In the genomic region with DNA sequence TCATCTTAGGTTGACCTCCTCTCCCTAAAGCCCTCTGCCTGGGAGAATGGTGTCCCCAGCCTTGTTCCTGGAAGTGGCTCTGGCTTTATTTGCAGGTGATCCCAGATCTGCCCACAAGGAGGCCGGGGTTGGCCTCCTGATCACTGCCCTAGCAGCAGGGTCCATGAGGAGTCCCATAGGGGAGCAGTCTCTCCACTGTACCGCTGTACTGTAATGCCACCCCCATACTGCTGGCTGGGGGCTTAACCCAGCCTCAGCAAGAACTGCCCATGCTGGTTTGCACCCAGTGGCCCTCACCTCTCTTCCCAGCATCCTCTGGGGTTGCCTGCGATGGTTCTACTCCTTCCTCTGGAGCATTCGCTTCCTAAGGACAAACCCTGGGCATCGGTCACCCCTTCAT, we compare ENCODE assay signal across 9 cellular contexts. TPM values are rescaled to one million over a fixed set of nuclear protein-coding genes. Genes with fewer than 3 reads are reported as not detected.
A peak's percentile ranks its signal among the peaks of the same experiment; 100 is the strongest.
DNase-seq lines count a peak whose midpoint lies in the region; ATAC-seq and TF ChIP-seq lines count a peak whose summit lies in the region.
"Had no signal": no experiment of that assay in that cellular context is flagged by ENCODE, and none has a peak within 500 bp of the region (broad histone marks: within the 10 kb centered on the region; RNA-seq: fewer than 3 reads in every experiment).

No MANE protein-coding gene starts in this region.

- peaks cover 23% of the 10 kb centered on the region for H3K27me3 Mint-ChIP-seq in endothelial cell (ENCODE audit: unreplicated experiment)

- POLR2A ChIA-PET in OCI-LY7 (lab: Charles Lee) = no interaction called here

- DNase-seq in NCI-H82 (lab: John Stamatoyannopoulos, UW) (peak; percentile 17), NCI-H82 treated with DMSO at 0.1 percent for 48 hours (lab: John Stamatoyannopoulos, UW; ENCODE audit: unreplicated experiment) (no peak), OCI-LY7 (ENCODE audit: low spot score) (no peak), endothelial cell (ENCODE audit: low spot score) (peak; percentile 46), psoas muscle (no peak), amygdala (lab: John Stamatoyannopoulos, UW) (no peak), GM10266 (ENCODE audit: extremely low spot score) (no peak)
- DNase-seq: activated CD4-positive, alpha-beta T cell treated with anti-CD3 and anti-CD28 coated beads for 48 hours had no signal

- no TSS peak for BruUV-seq in OCI-LY7 (replicated peaks; lab: Mats Ljungman, UMichigan)

- peak; percentile 45 for TF ChIP-seq CTCF in OCI-LY7 (conservative IDR thresholded peaks at IDR 0.05; ENCODE audit: low read length)
- TF ChIP-seq CTCF in endothelial cell (IDR thresholded peaks at IDR 0.05; ENCODE audit: unreplicated experiment) = peak; percentile 65
- no peak for TF ChIP-seq CTCF in psoas muscle (IDR thresholded peaks at IDR 0.05)
- no peak for TF ChIP-seq CTCF in GM10266 (IDR thresholded peaks at IDR 0.05; ENCODE audit: control insufficient read depth, insufficient read depth, low read depth, missing control alignments)

- peaks cover 23% of the 10 kb centered on the region for H3K36me3 Mint-ChIP-seq in endothelial cell (ENCODE audit: low read depth, unreplicated experiment)

- no peaks in the 10 kb centered on the region for H3K79me2 ChIP-seq in OCI-LY7 (ENCODE audit: insufficient read depth, low read depth, low read length)

- H3K9me3 Mint-ChIP-seq in endothelial cell (ENCODE audit: unreplicated experiment) = no peaks in the 10 kb centered on the region

- no peak overlapping the region for H2AFZ ChIP-seq in OCI-LY7 (ENCODE audit: low read length)

- no peaks in the 10 kb centered on the region for H4K20me1 ChIP-seq in OCI-LY7 (ENCODE audit: insufficient read depth, low read length)

- H3K9me2 ChIP-seq in OCI-LY7 (ENCODE audit: insufficient read depth, low read length) = no peaks in the 10 kb centered on the region

- H3K4me3 Mint-ChIP-seq in endothelial cell (ENCODE audit: unreplicated experiment) = no peak overlapping the region

- H3K27ac ChIP-seq in OCI-LY7 (ENCODE audit: low read depth, low read length, poor library complexity, severe bottlenecking) (peak overlapping the region; percentile 72), psoas muscle (peak overlapping the region; percentile 41)

- H3K4me1 ChIP-seq in OCI-LY7 (ENCODE audit: insufficient read depth, low read length, poor library complexity, severe bottlenecking) (peaks cover 56% of the 10 kb centered on the region), psoas muscle (peaks cover 21% of the 10 kb centered on the region)

- no peaks in the 10 kb centered on the region for H3K27me3 ChIP-seq in psoas muscle (ENCODE audit: insufficient read depth in 3 of 3, low read length in 2 of 3)

- CTCF ChIA-PET in OCI-LY7 (lab: Charles Lee; ENCODE audit: unreplicated experiment) = no interaction called here

- H3K4me3 ChIP-seq in OCI-LY7 (ENCODE audit: low read depth, low read length, poor library complexity, severe bottlenecking) (peak overlapping the region; percentile 34), psoas muscle (no peak overlapping the region)

- WGBS in psoas muscle, 3 donors = 88 to 93% (median 90%) methylated on average over 5 of the region's 5 CpGs

- peaks cover 77% of the 10 kb centered on the region for H3K4me1 Mint-ChIP-seq in endothelial cell (ENCODE audit: unreplicated experiment)

- H3K27ac Mint-ChIP-seq in endothelial cell (ENCODE audit: unreplicated experiment) = peak overlapping the region; percentile 97

- H3K9me3 ChIP-seq in OCI-LY7 (ENCODE audit: low read length) = no peaks in the 10 kb centered on the region
- H3K9me3 ChIP-seq in psoas muscle = no peaks in the 10 kb centered on the region

- peaks cover 4% of the 10 kb centered on the region; the same call in 1 of the 2 replicates for H3K36me3 ChIP-seq in OCI-LY7 (ENCODE audit: insufficient read depth, low read length)
- H3K36me3 ChIP-seq in psoas muscle (ENCODE audit: insufficient read depth in 1 of 2, low read depth in 1 of 2) = peaks cover 0 to 11% of the 10 kb centered on the region in 2 donors

- peak in 1 of 4 donors; percentile 21 for ATAC-seq in psoas muscle
- ATAC-seq in GM21526 (IDR thresholded peaks at IDR 0.05; ENCODE audit: low FRiP score, unreplicated experiment) = no peak

- intact Hi-C loops in OCI-LY7 (cut with micrococcal nuclease; ENCODE audit: unreplicated experiment) = no loop called here
- intact Hi-C loops in psoas muscle (cut with DNase I) = loop anchor here in 1 of 2 donors (10.0 kb wide), 1 partner anchor 52 kb away; the partner anchor contains the start of gene CPNE2

- peak overlapping the region; percentile 61 for H3K4me2 ChIP-seq in OCI-LY7 (ENCODE audit: low read length)

RNA-seq across cellular contexts. Expression of gene PSME3IP1, which starts 39.1 kb away (rescaled TPM):
- 89.5 and 111 TPM in 2 replicates for total RNA-seq in OCI-LY7 (2014; rRNA removed; shearing (Covaris generic))
- 152 and 157 TPM in 2 replicates for total RNA-seq in OCI-LY7 (2022)
- 84.8 TPM for total RNA-seq in endothelial cell (ENCODE audit: unreplicated experiment)
- total RNA-seq in psoas muscle = 10 to 100 TPM; 47.9 to 60.4 (median 50.2) TPM
- 10 to 100 TPM; 37.1 to 61.9 (median 47.6) TPM for polyA plus RNA-seq in psoas muscle

RNA-seq across cellular contexts. Expression of gene RSPRY1, which starts 39.4 kb away (rescaled TPM):
- total RNA-seq in OCI-LY7 (2014; rRNA removed; shearing (Covaris generic)) = 17.1 and 25.6 TPM in 2 replicates
- 25.2 and 29.7 TPM in 2 replicates for total RNA-seq in OCI-LY7 (2022)
- 63.0 TPM for total RNA-seq in endothelial cell (ENCODE audit: unreplicated experiment)
- total RNA-seq in psoas muscle = 10 to 100 TPM; 14.6 to 19.5 (median 16.7) TPM
- 10 to 100 TPM in 2 of 3 donors, 1 to 10 TPM in 1; 7.1 to 18.2 (median 11.0) TPM for polyA plus RNA-seq in psoas muscle

RNA-seq across cellular contexts. Expression of gene CPNE2, which starts 54.4 kb away (rescaled TPM):
- total RNA-seq in OCI-LY7 (2014; rRNA removed; shearing (Covaris generic)) = 44.7 and 44.8 TPM in 2 replicates
- total RNA-seq in OCI-LY7 (2022) (14.4 and 25.7 TPM in 2 replicates), endothelial cell (ENCODE audit: unreplicated experiment) (145 TPM), psoas muscle (10 to 100 TPM in 2 of 4 donors, 1 to 10 TPM in 2; 8.1 to 12.4 (median 10.5) TPM)
- 10 to 100 TPM; 15.1 to 16.9 (median 16.2) TPM for polyA plus RNA-seq in psoas muscle

Comparison
In these comparisons a context has a peak if more than half of its experiments do, and no peak if none do; other contexts are left out.
1. DNase-seq: peak in NCI-H82 (single experiment) and endothelial cell (single experiment); none in NCI-H82 treated with DMSO at 0.1 percent for 48 hours (single experiment), OCI-LY7 (single experiment), psoas muscle (0 of 2), amygdala (0 of 56) and GM10266 (single experiment).
2. CTCF ChIP-seq: peak in OCI-LY7 (single experiment) and endothelial cell (single experiment); none in psoas muscle (single experiment) and GM10266 (single experiment).